9 cellular contexts compared by ENCODE assay signal in genomic region chr19:535017-535835, GRCh38. TPM values are rescaled to one million over a fixed set of nuclear protein-coding genes. Genes with fewer than 3 reads are reported as not detected.
DNase-seq lines count a peak whose midpoint lies in the region; ATAC-seq and TF ChIP-seq lines count a peak whose summit lies in the region.
"Had no signal": no experiment of that assay in that cellular context is flagged by ENCODE, and none has a peak within 500 bp of the region (broad histone marks: within the 10 kb centered on the region; RNA-seq: fewer than 3 reads in every experiment).

No MANE protein-coding gene starts in this region.

- POLR2A ChIA-PET in activated naive CD8-positive, alpha-beta T cell treated with anti-CD3 and anti-CD28 coated beads, Interleukin-2, amount 10 ng/mL, durations not matched to agents 7 days and 5 days (lab: Charles Lee) = no interaction called here

- intact Hi-C loops in left lung (cut with DNase I) = no loop called here

- H3K4me3 ChIP-seq in left lung = no peak overlapping the region

- TF ChIP-seq CTCF in left lung (IDR thresholded peaks at IDR 0.05) = no peak

- H3K27me3 ChIP-seq in left lung = no peaks in the 10 kb centered on the region

- H3K27ac Mint-ChIP-seq in stimulated activated naive CD8-positive, alpha-beta T cell treated with anti-CD3 and anti-CD28 coated beads, Interleukin-15, amount 100 ng/mL, for 72 hours = peak overlapping the region; percentile 40 to 91
- peak overlapping the region; percentile 28 for H3K27ac Mint-ChIP-seq in activated naive CD8-positive, alpha-beta T cell treated with anti-CD3 and anti-CD28 coated beads, Interleukin-2, amount 10 ng/mL, durations not matched to agents 7 days and 5 days

- no peaks in the 10 kb centered on the region for H3K9me3 ChIP-seq in left lung

- H3K36me3 ChIP-seq in left lung = peaks cover 0 to 45% of the 10 kb centered on the region in 2 donors

- H3K9me3 Mint-ChIP-seq in stimulated activated naive CD8-positive, alpha-beta T cell treated with anti-CD3 and anti-CD28 coated beads, Interleukin-15, amount 100 ng/mL, for 72 hours = no peaks in the 10 kb centered on the region
- no peaks in the 10 kb centered on the region for H3K9me3 Mint-ChIP-seq in activated naive CD8-positive, alpha-beta T cell treated with anti-CD3 and anti-CD28 coated beads, Interleukin-2, amount 10 ng/mL, durations not matched to agents 7 days and 5 days

- H3K4me1 ChIP-seq in left lung = peaks cover 15 to 32% of the 10 kb centered on the region in 2 donors

- H3K36me3 Mint-ChIP-seq in activated naive CD8-positive, alpha-beta T cell treated with anti-CD3 and anti-CD28 coated beads, Interleukin-2, amount 10 ng/mL, durations not matched to agents 7 days and 5 days = peaks cover 2% of the 10 kb centered on the region

- no peaks in the 10 kb centered on the region for H3K27me3 Mint-ChIP-seq in stimulated activated naive CD8-positive, alpha-beta T cell treated with anti-CD3 and anti-CD28 coated beads, Interleukin-15, amount 100 ng/mL, for 72 hours
- no peaks in the 10 kb centered on the region for H3K27me3 Mint-ChIP-seq in activated naive CD8-positive, alpha-beta T cell treated with anti-CD3 and anti-CD28 coated beads, Interleukin-2, amount 10 ng/mL, durations not matched to agents 7 days and 5 days

- ATAC-seq in stimulated activated naive CD8-positive, alpha-beta T cell treated with anti-CD3 and anti-CD28 coated beads, Interleukin-15, amount 100 ng/mL, for 72 hours = no peak
- no peak for ATAC-seq in stimulated activated naive CD8-positive, alpha-beta T cell treated with anti-CD3 and anti-CD28 coated beads, Interleukin-15, Interleukin-2, amounts not matched to agents 100 U/mL and 50 U/mL, for 24 hours
- ATAC-seq in activated naive CD8-positive, alpha-beta T cell treated with anti-CD3 and anti-CD28 coated beads, Interleukin-2, amount 10 ng/mL, durations not matched to agents 7 days and 5 days (ENCODE audit: low read depth) = no peak
- peak; percentile 11 for ATAC-seq in left lung
- no peak for ATAC-seq in GM21786 (IDR thresholded peaks at IDR 0.05; ENCODE audit: unreplicated experiment)

- H3K27ac ChIP-seq in left lung = peak overlapping the region in 1 of 2 donors; percentile 33

- peaks cover 28% of the 10 kb centered on the region for H3K4me1 Mint-ChIP-seq in stimulated activated naive CD8-positive, alpha-beta T cell treated with anti-CD3 and anti-CD28 coated beads, Interleukin-15, amount 100 ng/mL, for 72 hours
- H3K4me1 Mint-ChIP-seq in activated naive CD8-positive, alpha-beta T cell treated with anti-CD3 and anti-CD28 coated beads, Interleukin-2, amount 10 ng/mL, durations not matched to agents 7 days and 5 days = peaks cover 4% of the 10 kb centered on the region

- no peak for DNase-seq in stimulated activated naive CD8-positive, alpha-beta T cell treated with anti-CD3 and anti-CD28 coated beads, Interleukin-15, amount 100 ng/mL, for 72 hours
- DNase-seq in stimulated activated naive CD8-positive, alpha-beta T cell treated with anti-CD3 and anti-CD28 coated beads, Interleukin-15, Interleukin-2, amounts not matched to agents 100 U/mL and 50 U/mL, for 24 hours = no peak
- no peak for DNase-seq in activated naive CD8-positive, alpha-beta T cell treated with anti-CD3 and anti-CD28 coated beads, Interleukin-2, amount 10 ng/mL, durations not matched to agents 7 days and 5 days
- DNase-seq in left lung = no peak
- no peak for DNase-seq in NCI-H2227 (lab: John Stamatoyannopoulos, UW; ENCODE audit: unreplicated experiment)
- DNase-seq in dedifferentiated amniotic fluid mesenchymal stem cell (ENCODE audit: extremely low spot score) = no peak
- no peak for DNase-seq in DMS 273 (lab: John Stamatoyannopoulos, UW; ENCODE audit: unreplicated experiment)
- DNase-seq: midbrain had no signal

- H3K4me3 Mint-ChIP-seq in stimulated activated naive CD8-positive, alpha-beta T cell treated with anti-CD3 and anti-CD28 coated beads, Interleukin-15, amount 100 ng/mL, for 72 hours = peak overlapping the region in 1 of 2 donors; percentile 72
- peak overlapping the region; percentile 54 for H3K4me3 Mint-ChIP-seq in activated naive CD8-positive, alpha-beta T cell treated with anti-CD3 and anti-CD28 coated beads, Interleukin-2, amount 10 ng/mL, durations not matched to agents 7 days and 5 days

RNA-seq across cellular contexts. Expression of gene CDC34, which starts 3.7 kb away (rescaled TPM):
- 10 to 100 TPM; 49.2 to 51.5 TPM for total RNA-seq in activated naive CD8-positive, alpha-beta T cell treated with anti-CD3 and anti-CD28 coated beads, Interleukin-2, amount 10 ng/mL, durations not matched to agents 7 days and 5 days
- 10 to 100 TPM; 50.9 to 55.5 TPM for total RNA-seq in left lung

RNA-seq across cellular contexts. Expression of gene GZMM, which starts 8.6 kb away (rescaled TPM):
- total RNA-seq in activated naive CD8-positive, alpha-beta T cell treated with anti-CD3 and anti-CD28 coated beads, Interleukin-2, amount 10 ng/mL, durations not matched to agents 7 days and 5 days = 10 to 100 TPM; 81.5 to 84.5 TPM
- total RNA-seq in left lung = 1 to 10 TPM; 1.4 TPM

RNA-seq across cellular contexts. Expression of gene TPGS1, which starts 27.9 kb away (rescaled TPM):
- total RNA-seq in activated naive CD8-positive, alpha-beta T cell treated with anti-CD3 and anti-CD28 coated beads, Interleukin-2, amount 10 ng/mL, durations not matched to agents 7 days and 5 days = 10 to 100 TPM; 27.0 to 27.2 TPM
- 10 to 100 TPM; 18.0 to 18.2 TPM for total RNA-seq in left lung

RNA-seq across cellular contexts. Expression of gene BSG, which starts 37.2 kb away (rescaled TPM):
- total RNA-seq in activated naive CD8-positive, alpha-beta T cell treated with anti-CD3 and anti-CD28 coated beads, Interleukin-2, amount 10 ng/mL, durations not matched to agents 7 days and 5 days = 100 to 1,000 TPM; 183 to 196 TPM
- 100 to 1,000 TPM; 339 to 457 TPM for total RNA-seq in left lung

RNA-seq across cellular contexts. Expression of gene MADCAM1, which starts 38.9 kb away (rescaled TPM):
- total RNA-seq in activated naive CD8-positive, alpha-beta T cell treated with anti-CD3 and anti-CD28 coated beads, Interleukin-2, amount 10 ng/mL, durations not matched to agents 7 days and 5 days = 1 to 10 TPM in 1 of 2 experiments, under 1 TPM in 1; 0.44 to 1.0 TPM
- under 1 TPM in 1 of 2 donors, not detected in 1; 0.52 TPM for total RNA-seq in left lung

Comparison
In these comparisons a context has a peak if more than half of its experiments do, and no peak if none do; other contexts are left out.
1. RNA of gene GZMM, which starts 8.6 kb away (total RNA-seq): 81.5 to 84.5 TPM in activated naive CD8-positive, alpha-beta T cell treated with anti-CD3 and anti-CD28 coated beads, Interleukin-2, amount 10 ng/mL, durations not matched to agents 7 days and 5 days; 1.4 TPM in left lung; every median in the first group is over 10 times any median in the second.